ENCODE assay signal across 16 cellular contexts in genomic region chr3:72814308-72814707, GRCh38. TPM values are rescaled to one million over a fixed set of nuclear protein-coding genes. Genes with fewer than 3 reads are reported as not detected.
DNase-seq lines count a peak whose midpoint lies in the region; ATAC-seq, FAIRE-seq and TF ChIP-seq lines count a peak whose summit lies in the region.
"Had no signal": no experiment of that assay in that cellular context is flagged by ENCODE, and none has a peak within 500 bp of the region (broad histone marks: within the 10 kb centered on the region; RNA-seq: fewer than 3 reads in every experiment).

No MANE protein-coding gene starts in this region.

- FAIRE-seq in GM12892 (lab: Jason Lieb, UNC) (peak; percentile 61), GM19239 (lab: Jason Lieb, UNC) (peak; percentile 72)

- peaks cover 14% of the 10 kb centered on the region for H3K4me1 Mint-ChIP-seq in activated CD8-positive, alpha-beta T cell treated with anti-CD3 and anti-CD28 coated beads, Interleukin-2, amount 10 ng/mL, durations not matched to agents 7 days and 5 days (ENCODE audit: low read depth)

- POLR2A ChIA-PET in activated CD8-positive, alpha-beta T cell treated with anti-CD3 and anti-CD28 coated beads, Interleukin-2, amount 10 ng/mL, durations not matched to agents 7 days and 5 days (lab: Charles Lee): no interaction called here
- POLR2A ChIA-PET in RWPE1 (lab: Yijun Ruan, JAX; ENCODE audit: low non-redundant PET): no interaction called here

- DNase-seq in GM12892 (ENCODE audit: insufficient read length): no peak
- DNase-seq in GM19239 (ENCODE audit: insufficient read length, low spot score): no peak
- no peak for DNase-seq in activated CD8-positive, alpha-beta T cell treated with anti-CD3 and anti-CD28 coated beads, Interleukin-2, amount 10 ng/mL, durations not matched to agents 7 days and 5 days
- no peak for DNase-seq in Kasumi-1 (lab: John Stamatoyannopoulos, UW)
- no peak for DNase-seq in RWPE1 (ENCODE audit: low spot score)
- DNase-seq in NCI-H1436 (lab: John Stamatoyannopoulos, UW): no peak
- DNase-seq: activated CD4-positive, alpha-beta memory T cell treated with anti-CD3 and anti-CD28 coated beads, Interleukin-2, amount 10 ng/mL, durations not matched to agents 7 days and 5 days; activated effector memory CD4-positive, alpha-beta T cell treated with anti-CD3 and anti-CD28 coated beads, Interleukin-2, amount 50 U/mL, for 16 hours; NCI-H2171; pancreas; small intestine had no signal

- H3K27ac Mint-ChIP-seq in activated CD8-positive, alpha-beta T cell treated with anti-CD3 and anti-CD28 coated beads, Interleukin-2, amount 10 ng/mL, durations not matched to agents 7 days and 5 days: no peak overlapping the region
- H3K27ac Mint-ChIP-seq: activated CD4-positive, alpha-beta memory T cell treated with anti-CD3 and anti-CD28 coated beads, Interleukin-2, amount 10 ng/mL, durations not matched to agents 7 days and 5 days had no signal

- H3K27ac ChIP-seq in RWPE1: no peak overlapping the region
- H3K27ac ChIP-seq: ascending aorta, pancreas, SJSA1 had no signal

- no peak overlapping the region for H3K4me3 Mint-ChIP-seq in activated CD8-positive, alpha-beta T cell treated with anti-CD3 and anti-CD28 coated beads, Interleukin-2, amount 10 ng/mL, durations not matched to agents 7 days and 5 days
- H3K4me3 Mint-ChIP-seq: activated CD4-positive, alpha-beta memory T cell treated with anti-CD3 and anti-CD28 coated beads, Interleukin-2, amount 10 ng/mL, durations not matched to agents 7 days and 5 days had no signal

- no peak for TF ChIP-seq CTCF in RWPE1 (conservative IDR thresholded peaks at IDR 0.05; ENCODE audit: low read depth)

- H3K9me3 Mint-ChIP-seq in activated CD8-positive, alpha-beta T cell treated with anti-CD3 and anti-CD28 coated beads, Interleukin-2, amount 10 ng/mL, durations not matched to agents 7 days and 5 days (ENCODE audit: insufficient read depth): no peaks in the 10 kb centered on the region
- H3K9me3 Mint-ChIP-seq: activated CD4-positive, alpha-beta memory T cell treated with anti-CD3 and anti-CD28 coated beads, Interleukin-2, amount 10 ng/mL, durations not matched to agents 7 days and 5 days had no signal

- TF ChIP-seq POLR2A in GM12892 (IDR thresholded peaks at IDR 0.05; ENCODE audit: low read depth, low read length): no peak

- ATAC-seq in HG02678 (IDR thresholded peaks at IDR 0.05; ENCODE audit: unreplicated experiment): peak; percentile 45
- peak; percentile 59 for ATAC-seq in HG03571 (IDR thresholded peaks at IDR 0.05; ENCODE audit: unreplicated experiment)
- ATAC-seq in activated CD8-positive, alpha-beta T cell treated with anti-CD3 and anti-CD28 coated beads, Interleukin-2, amount 10 ng/mL, durations not matched to agents 7 days and 5 days: no peak
- ATAC-seq: esophagus mucosa, pancreas had no signal

- peaks cover 38% of the 10 kb centered on the region for H3K36me3 Mint-ChIP-seq in activated CD8-positive, alpha-beta T cell treated with anti-CD3 and anti-CD28 coated beads, Interleukin-2, amount 10 ng/mL, durations not matched to agents 7 days and 5 days (ENCODE audit: low read depth)

- H3K27me3 Mint-ChIP-seq in activated CD8-positive, alpha-beta T cell treated with anti-CD3 and anti-CD28 coated beads, Interleukin-2, amount 10 ng/mL, durations not matched to agents 7 days and 5 days (ENCODE audit: low read depth): no peaks in the 10 kb centered on the region
- H3K27me3 Mint-ChIP-seq: activated CD4-positive, alpha-beta memory T cell treated with anti-CD3 and anti-CD28 coated beads, Interleukin-2, amount 10 ng/mL, durations not matched to agents 7 days and 5 days had no signal

- CTCF ChIA-PET in activated CD8-positive, alpha-beta T cell treated with anti-CD3 and anti-CD28 coated beads, Interleukin-2, amount 10 ng/mL, durations not matched to agents 7 days and 5 days (lab: Charles Lee): interaction anchor here (0.9 to 1.6 kb wide), 4 partner anchors 59 to 884 kb away, joined by 3 to 6 read pairs (median 4); no protein-coding TSS in a partner anchor
- CTCF ChIA-PET in RWPE1 (lab: Yijun Ruan, JAX): no interaction called here

RNA-seq across cellular contexts. Expression of gene SHQ1, which starts 33.9 kb away (rescaled TPM):
- 14.8 TPM for polyA plus RNA-seq in GM12892 (2012; ENCODE audit: missing spikeins)
- 10 to 100 TPM; 27.2 to 28.0 TPM for total RNA-seq in activated CD8-positive, alpha-beta T cell treated with anti-CD3 and anti-CD28 coated beads, Interleukin-2, amount 10 ng/mL, durations not matched to agents 7 days and 5 days
